8 cellular contexts compared by ENCODE assay signal in the genomic region with DNA sequence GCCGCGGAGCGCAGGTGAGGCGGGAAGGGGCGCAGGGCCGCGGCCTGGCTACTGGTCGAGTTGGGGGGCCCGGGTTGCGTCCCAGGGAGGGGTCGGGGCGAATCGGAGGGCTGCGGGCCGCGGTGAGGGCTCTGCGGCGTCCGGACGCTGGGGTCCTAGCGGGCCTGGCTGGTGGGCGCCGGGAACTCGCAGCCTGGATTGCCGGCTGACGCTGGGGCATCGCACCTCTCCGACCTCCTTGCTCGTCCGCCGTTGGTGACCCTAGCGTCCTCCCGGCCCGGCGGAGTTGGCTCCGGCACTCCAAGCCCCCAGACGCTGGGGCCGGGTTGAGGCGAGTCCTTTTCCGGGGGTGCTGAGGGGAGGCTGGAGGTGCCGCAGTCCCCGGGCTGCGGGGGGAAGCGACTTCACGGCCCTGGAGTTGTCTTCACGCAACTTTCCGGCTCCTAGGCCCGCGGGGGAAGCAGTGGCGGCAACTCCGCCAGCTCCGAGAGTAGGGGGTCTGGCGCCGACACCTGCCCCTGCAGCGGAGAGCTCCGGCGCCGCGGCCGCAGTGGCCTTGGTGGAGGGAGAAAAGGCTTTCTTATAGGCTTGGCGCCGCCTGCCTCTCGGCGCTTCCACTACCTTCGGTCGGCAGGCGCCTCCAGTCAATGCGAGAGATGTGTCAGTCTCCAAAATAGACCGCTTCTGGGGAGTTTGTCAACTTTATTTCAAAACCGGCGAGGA.
DNase-seq lines count a peak whose midpoint lies in the region; ATAC-seq and TF ChIP-seq lines count a peak whose summit lies in the region.

No MANE protein-coding gene starts in this region.

- peak overlapping the region; percentile 93 for H3K4me3 ChIP-seq in AG04449 (ENCODE audit: low read depth, low read length)

- H3K4me1 Mint-ChIP-seq in brain, result peaks cover 41% of the 10 kb centered on the region
- peaks cover 35 to 41% of the 10 kb centered on the region in 2 donors for H3K4me1 Mint-ChIP-seq in immature natural killer cell

- CTCF ChIA-PET in AG04449 (lab: Yijun Ruan, JAX), result interaction anchor here (0.7 to 6.9 kb wide), 29 partner anchors 9 to 486 kb away, joined by 3 to 180 read pairs (median 9); a partner anchor contains a TSS

- DNase-seq in AG04449 (ENCODE audit: low read depth, low spot score) (no peak), T-helper 9 cell (peak; percentile 9), immature natural killer cell (peak; percentile 44 to 46 (median 44)), KG1 (lab: John Stamatoyannopoulos, UW) (no peak)
- DNase-seq in stimulated activated CD4-positive, alpha-beta T cell treated with anti-CD3 and anti-CD28 coated beads, Interleukin-15, amount 100 ng/mL, for 24 hours, result peak; percentile 70

- H3K27ac Mint-ChIP-seq in brain (peak overlapping the region; percentile 69 to 100 (median 99)), immature natural killer cell (peak overlapping the region in 5 of 6 donors; percentile 84 to 98 (median 95))

- peak overlapping the region; percentile 98 to 100 (median 99) for H3K4me3 Mint-ChIP-seq in brain
- peak overlapping the region; percentile 94 to 99 (median 99) for H3K4me3 Mint-ChIP-seq in immature natural killer cell

- TF ChIP-seq CTCF in AG04449 (IDR thresholded peaks at IDR 0.05; ENCODE audit: insufficient read depth, low read length, missing control alignments), result no peak
- TF ChIP-seq CTCF in brain (conservative IDR thresholded peaks at IDR 0.05), result no peak

- H3K9me3 Mint-ChIP-seq in brain (no peaks in the 10 kb centered on the region), immature natural killer cell (no peaks in the 10 kb centered on the region)

- H3K27me3 Mint-ChIP-seq in brain (peaks cover 7% of the 10 kb centered on the region), immature natural killer cell (ENCODE audit: low read depth in 3 of 3) (peaks cover 6 to 12% (median 10%) of the 10 kb centered on the region in 3 donors)

- H3K36me3 Mint-ChIP-seq in brain (peaks cover 18% of the 10 kb centered on the region), immature natural killer cell (peaks cover 0 to 3% (median 0%) of the 10 kb centered on the region in 3 donors)

- ATAC-seq in GM19043 (IDR thresholded peaks at IDR 0.05; ENCODE audit: low read depth, unreplicated experiment) (peak; percentile 22), HG03571 (IDR thresholded peaks at IDR 0.05; ENCODE audit: unreplicated experiment) (peak; percentile 10)

- POLR2A ChIA-PET in AG04449 (lab: Yijun Ruan, JAX), result interaction anchor here (0.9 to 1.9 kb wide), 5 partner anchors 13 to 448 kb away, joined by 3 to 10 read pairs (median 5); no protein-coding TSS in a partner anchor

Comparison
In these comparisons a context has a peak if more than half of its experiments do, and no peak if none do; other contexts are left out.
1. DNase-seq: peak in T-helper 9 cell (single experiment), immature natural killer cell (3 of 3) and stimulated activated CD4-positive, alpha-beta T cell treated with anti-CD3 and anti-CD28 coated beads, Interleukin-15, amount 100 ng/mL, for 24 hours (single experiment); none in AG04449 (single experiment) and KG1 (single experiment).